ENCODE assay signal across 9 cellular contexts in genomic region chr5:66769839-66770617, GRCh38.
DNase-seq lines count a peak whose midpoint lies in the region; ATAC-seq, FAIRE-seq and TF ChIP-seq lines count a peak whose summit lies in the region.
"Had no signal": no experiment of that assay in that cellular context is flagged by ENCODE, and none has a peak within 500 bp of the region (broad histone marks: within the 10 kb centered on the region; RNA-seq: fewer than 3 reads in every experiment).

No MANE protein-coding gene starts in this region.

- no peaks in the 10 kb centered on the region for H4K20me1 ChIP-seq in OCI-LY1 (ENCODE audit: insufficient read depth, low read length)

- no peak for DNase-seq in Right ventricle myocardium superior
- no peak for DNase-seq in right atrium auricular region (ENCODE audit: low spot score)
- peak in 4 of 5 donors; percentile 16 to 48 (median 39) for DNase-seq in heart left ventricle
- peak in 1 of 2 donors; percentile 15 for DNase-seq in uterus
- no peak for DNase-seq in middle frontal gyrus (ENCODE audit: extremely low spot score, low spot score)
- no peak for DNase-seq in GM12891 (ENCODE audit: insufficient read length, low spot score)
- DNase-seq: DMS153 had no signal

- no peaks in the 10 kb centered on the region for H3F3A ChIP-seq in OCI-LY1 (ENCODE audit: insufficient read depth, low read length)

- ATAC-seq in Right ventricle myocardium superior (ENCODE audit: poor library complexity) = peak; percentile 77
- peak; percentile 61 to 78 (median 72) for ATAC-seq in heart left ventricle
- no peak for ATAC-seq in HG03521 (IDR thresholded peaks at IDR 0.05; ENCODE audit: unreplicated experiment)

- H3K27me3 ChIP-seq in right atrium auricular region (no peaks in the 10 kb centered on the region), OCI-LY1 (ENCODE audit: insufficient read depth, low read length) (no peaks in the 10 kb centered on the region), heart left ventricle (no peaks in the 10 kb centered on the region), uterus (no peaks in the 10 kb centered on the region)

- no peak for FAIRE-seq in GM12891 (lab: Jason Lieb, UNC)

- H3K27ac ChIP-seq in right atrium auricular region (no peak overlapping the region), OCI-LY1 (ENCODE audit: low read depth, low read length, poor library complexity, severe bottlenecking) (no peak overlapping the region), heart left ventricle (peak overlapping the region in 2 of 12 donors; percentile 10 to 14), uterus (peak overlapping the region in 1 of 2 donors; percentile 21)

- no peak overlapping the region for H2AFZ ChIP-seq in OCI-LY1 (ENCODE audit: low read length)

- no peak overlapping the region for H3K4me3 ChIP-seq in right atrium auricular region
- H3K4me3 ChIP-seq in OCI-LY1 (ENCODE audit: low read depth, low read length, poor library complexity, severe bottlenecking) = no peak overlapping the region
- no peak overlapping the region for H3K4me3 ChIP-seq in heart left ventricle
- no peak overlapping the region for H3K4me3 ChIP-seq in uterus

- TF ChIP-seq CTCF in right atrium auricular region (IDR thresholded peaks at IDR 0.05) (peak in 1 of 2 donors; percentile 60), OCI-LY1 (IDR thresholded peaks at IDR 0.05; ENCODE audit: low read length) (peak; percentile 33; the same call in 1 of the 2 replicates), heart left ventricle (IDR thresholded peaks at IDR 0.05) (peak in 10 of 12 donors; percentile 10 to 60 (median 46)), uterus (IDR thresholded peaks at IDR 0.05) (peak in 3 of 4 experiments; percentile 9 to 35 (median 14))

- TF ChIP-seq POLR2A in heart left ventricle (IDR thresholded peaks at IDR 0.05) (no peak), uterus (IDR thresholded peaks at IDR 0.05) (no peak), GM12891 (IDR thresholded peaks at IDR 0.05; ENCODE audit: low read depth, low read length) (no peak)

- H3K4me2 ChIP-seq in OCI-LY1 (ENCODE audit: low read length) = no peak overlapping the region

- no peaks in the 10 kb centered on the region for H3K79me2 ChIP-seq in OCI-LY1 (ENCODE audit: insufficient read depth, low read length)

- H3K4me1 ChIP-seq in right atrium auricular region (peaks cover 0 to 21% of the 10 kb centered on the region in 2 donors), OCI-LY1 (ENCODE audit: insufficient read depth, low read length, severe bottlenecking) (no peaks in the 10 kb centered on the region), heart left ventricle (peaks cover 0 to 40% (median 14%) of the 10 kb centered on the region in 12 donors), uterus (no peaks in the 10 kb centered on the region)

- no peaks in the 10 kb centered on the region for H3K9me2 ChIP-seq in OCI-LY1 (ENCODE audit: low read depth, low read length)

- H3K36me3 ChIP-seq in right atrium auricular region (no peaks in the 10 kb centered on the region), OCI-LY1 (ENCODE audit: insufficient read depth, low read length) (no peaks in the 10 kb centered on the region), heart left ventricle (no peaks in the 10 kb centered on the region), uterus (no peaks in the 10 kb centered on the region)

- no peak overlapping the region for H3K9ac ChIP-seq in OCI-LY1 (ENCODE audit: low read length)

- intact Hi-C loops in Right ventricle myocardium superior (cut with DNase I) (no loop called here), heart left ventricle (cut with DNase I) (loop anchor here in 5 of 10 donors (5.0 to 10.0 kb wide), 3 partner anchors 463 to 598 kb away; no protein-coding TSS in a partner anchor), uterus (cut with DNase I; ENCODE audit: low total_unique reads) (no loop called here)

- H3K9me3 ChIP-seq in right atrium auricular region (no peaks in the 10 kb centered on the region), OCI-LY1 (ENCODE audit: low read length) (no peaks in the 10 kb centered on the region), heart left ventricle (no peaks in the 10 kb centered on the region), uterus (no peaks in the 10 kb centered on the region)

- WGBS in heart left ventricle, 4 donors = 48 to 62% (median 55%) methylated on average over 8 of the region's 8 CpGs

TF ChIP-seq in GM12891, 5 proteins besides CTCF, POLR2A, EP300 and RAD21:
- TF ChIP-seq TAF1 (IDR thresholded peaks at IDR 0.05; ENCODE audit: low read depth, low read length) (no peak), PAX5 (IDR thresholded peaks at IDR 0.05; ENCODE audit: insufficient read depth, low read length, severe bottlenecking) (no peak), SPI1 (IDR thresholded peaks at IDR 0.05; ENCODE audit: low read depth, low read length) (no peak), POU2F2 (IDR thresholded peaks at IDR 0.05; ENCODE audit: low read depth, low read length) (no peak), POLR2AphosphoS5 (IDR thresholded peaks at IDR 0.05; ENCODE audit: low read depth, low read length) (no peak)

Comparison
In these comparisons a context has a peak if more than half of its experiments do, and no peak if none do; other contexts are left out.
1. DNase-seq: peak in heart left ventricle (4 of 5); none in Right ventricle myocardium superior (single experiment), right atrium auricular region (single experiment), middle frontal gyrus (single experiment) and GM12891 (single experiment).